ENCODE assay signal across 9 cellular contexts in the genomic region with DNA sequence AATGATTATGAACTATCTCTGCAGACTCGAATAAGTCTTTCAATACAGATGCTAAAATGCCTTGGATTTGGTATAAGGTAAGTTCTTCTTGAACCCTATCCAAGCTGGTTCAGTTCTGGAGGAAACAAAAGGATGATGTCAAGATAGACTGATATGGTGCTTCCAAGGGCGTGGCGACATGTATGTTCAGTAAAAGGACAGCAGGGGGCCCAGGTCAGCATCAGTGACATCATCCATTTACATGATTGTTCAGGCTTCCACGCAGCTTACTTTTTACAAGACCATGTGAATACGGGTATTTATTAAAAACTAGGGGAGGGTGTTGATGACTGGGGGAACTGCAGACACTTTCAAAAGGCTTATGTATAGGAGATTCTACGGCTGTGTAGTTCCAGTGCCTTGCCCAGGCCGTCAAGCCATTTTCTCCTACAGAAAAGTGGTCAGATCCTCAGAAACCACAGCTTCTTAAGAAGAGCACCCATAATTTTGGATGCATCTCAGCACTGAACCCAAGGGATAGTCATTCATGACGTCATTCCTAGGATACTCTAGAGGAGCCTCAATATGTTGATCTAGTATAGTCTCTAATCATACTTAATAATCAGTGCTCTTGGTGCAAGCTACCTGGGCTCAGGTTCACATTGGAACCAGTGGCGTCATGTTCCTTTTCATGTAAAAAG.
DNase-seq lines count a peak whose midpoint lies in the region; ATAC-seq and TF ChIP-seq lines count a peak whose summit lies in the region.
"Had no signal": no experiment of that assay in that cellular context is flagged by ENCODE, and none has a peak within 500 bp of the region (broad histone marks: within the 10 kb centered on the region; RNA-seq: fewer than 3 reads in every experiment).

No MANE protein-coding gene starts in this region.

- H3K9me3 Mint-ChIP-seq in GM23338 = no peaks in the 10 kb centered on the region

- H3K27ac ChIP-seq in GM23338 (ENCODE audit: low read depth) (no peak overlapping the region), OCI-LY1 (ENCODE audit: low read depth, low read length, poor library complexity, severe bottlenecking) (no peak overlapping the region)

- H3K9me2 ChIP-seq in GM23338 (ENCODE audit: insufficient read depth) (peaks cover 9% of the 10 kb centered on the region; the same call in 1 of the 2 replicates), OCI-LY1 (ENCODE audit: low read depth, low read length) (no peaks in the 10 kb centered on the region)

- H3K36me3 Mint-ChIP-seq in GM23338 (ENCODE audit: low read depth) = no peaks in the 10 kb centered on the region; the same call in 2 of the 3 replicates

- ATAC-seq in GM23338 = no peak
- no peak for ATAC-seq in HG03108 (IDR thresholded peaks at IDR 0.05; ENCODE audit: unreplicated experiment)

- H2AFZ ChIP-seq in GM23338 (no peak overlapping the region), OCI-LY1 (ENCODE audit: low read length) (no peak overlapping the region)

- H3K4me1 ChIP-seq in GM23338 (ENCODE audit: insufficient read depth) (peaks cover 18% of the 10 kb centered on the region), OCI-LY1 (ENCODE audit: insufficient read depth, low read length, severe bottlenecking) (no peaks in the 10 kb centered on the region)

- H3K4me1 Mint-ChIP-seq in GM23338 = peaks cover 37% of the 10 kb centered on the region

- H3K27me3 Mint-ChIP-seq in GM23338 (ENCODE audit: insufficient read depth, low read depth, poor library complexity) = peaks cover 3% of the 10 kb centered on the region

- no peaks in the 10 kb centered on the region for H3K27me3 ChIP-seq in GM23338 (ENCODE audit: insufficient read depth)
- peaks cover 3% of the 10 kb centered on the region; the same call in 1 of the 2 replicates for H3K27me3 ChIP-seq in OCI-LY1 (ENCODE audit: insufficient read depth, low read length)

- H3F3A ChIP-seq in GM23338 (replicated peaks; ENCODE audit: low read depth) = no peaks in the 10 kb centered on the region
- H3F3A ChIP-seq in OCI-LY1 (ENCODE audit: insufficient read depth, low read length) = no peaks in the 10 kb centered on the region

- no peak overlapping the region for H3K27ac Mint-ChIP-seq in GM23338

- no peak overlapping the region for H3K4me3 Mint-ChIP-seq in GM23338

- no peaks in the 10 kb centered on the region for H4K20me1 ChIP-seq in GM23338 (replicated peaks; ENCODE audit: insufficient read depth)
- no peaks in the 10 kb centered on the region for H4K20me1 ChIP-seq in OCI-LY1 (ENCODE audit: insufficient read depth, low read length)

- no peak overlapping the region for H3K4me2 ChIP-seq in GM23338
- no peak overlapping the region for H3K4me2 ChIP-seq in OCI-LY1 (ENCODE audit: low read length)

- H3K9me3 ChIP-seq in OCI-LY1 (ENCODE audit: low read length) = no peaks in the 10 kb centered on the region

- DNase-seq in EL (peak; percentile 24), GM23338 (ENCODE audit: low spot score) (peak; percentile 26), foreskin melanocyte (peak; percentile 12), anterior cingulate cortex (lab: John Stamatoyannopoulos, UW) (no peak), ecto neural progenitor cell (ENCODE audit: low spot score) (no peak), DMS79 treated with DMSO at 0.1 percent for 48 hours (lab: John Stamatoyannopoulos, UW) (no peak)
- DNase-seq: effector memory CD4-positive, alpha-beta T cell had no signal

- H3K4me3 ChIP-seq in GM23338 = no peak overlapping the region
- no peak overlapping the region for H3K4me3 ChIP-seq in OCI-LY1 (ENCODE audit: low read depth, low read length, poor library complexity, severe bottlenecking)

- no peaks in the 10 kb centered on the region for H3K36me3 ChIP-seq in GM23338 (ENCODE audit: insufficient read depth)
- no peaks in the 10 kb centered on the region for H3K36me3 ChIP-seq in OCI-LY1 (ENCODE audit: insufficient read depth, low read length)

- H3K9ac ChIP-seq in OCI-LY1 (ENCODE audit: low read length) = no peak overlapping the region

- 0 out of 4 replicates have a peak, but pooled peaks have one; percentile 14 to 27 for TF ChIP-seq CTCF in GM23338 (conservative IDR thresholded peaks at IDR 0.05; ENCODE audit: low read depth in 2 of 2)
- TF ChIP-seq CTCF in OCI-LY1 (IDR thresholded peaks at IDR 0.05; ENCODE audit: low read length) = peak; percentile 44

- H3K79me2 ChIP-seq in GM23338 (replicated peaks; ENCODE audit: insufficient read depth) (no peaks in the 10 kb centered on the region), OCI-LY1 (ENCODE audit: insufficient read depth, low read length) (no peaks in the 10 kb centered on the region)

TF ChIP-seq in GM23338, 12 proteins besides CTCF, POLR2A, EP300 and RAD21:
- TF ChIP-seq EZH2phosphoT487 (IDR thresholded peaks at IDR 0.05; ENCODE audit: unreplicated experiment) = no peak
- 0 out of 2 replicates have a peak, but pooled peaks have one; percentile 32 for TF ChIP-seq CREB1 (CRISPR knock-in tag; IDR thresholded peaks at IDR 0.05; ENCODE audit: low read depth)
TF ChIP-seq in GM23338: peak in this region for 1.

Comparison
In these comparisons a context has a peak if more than half of its experiments do, and no peak if none do; other contexts are left out.
1. DNase-seq: peak in EL (single experiment), GM23338 (single experiment) and foreskin melanocyte (single experiment); none in anterior cingulate cortex (0 of 58), ecto neural progenitor cell (single experiment) and DMS79 treated with DMSO at 0.1 percent for 48 hours (single experiment).